In the genomic region with DNA sequence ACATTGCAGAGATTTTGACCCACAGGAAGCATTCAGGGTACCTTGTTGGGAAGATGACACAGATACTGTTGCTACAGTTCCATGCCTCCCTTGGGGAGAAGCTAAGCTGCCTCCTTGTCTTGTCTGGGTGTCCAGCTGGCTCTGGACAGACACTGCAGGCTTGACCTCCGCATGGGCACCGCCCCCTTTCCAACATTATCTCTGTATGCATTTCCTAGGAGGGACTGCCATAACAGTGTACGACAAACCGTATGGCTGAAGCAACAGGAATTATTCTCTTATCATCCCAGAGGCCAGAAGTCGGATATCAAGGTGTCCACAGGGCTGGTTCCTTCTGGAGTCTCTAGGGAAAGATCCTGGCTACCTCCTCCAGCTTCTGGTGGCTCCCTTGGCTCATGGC, we compare ENCODE assay signal across 25 cellular contexts.
"Had no signal": no experiment of that assay in that cellular context is flagged by ENCODE, and none has a peak within 500 bp of the region (broad histone marks: within the 10 kb centered on the region; RNA-seq: fewer than 3 reads in every experiment).

No MANE protein-coding gene starts in this region.

- H3K27me3 ChIP-seq: esophagus squamous epithelium had no signal

- H3K27ac ChIP-seq: epithelial cell of prostate, esophagus squamous epithelium had no signal

- H3K4me1 ChIP-seq: esophagus squamous epithelium had no signal

- H3K9me3 ChIP-seq: esophagus squamous epithelium had no signal

- H3K36me3 Mint-ChIP-seq: activated naive CD8-positive, alpha-beta T cell had no signal

- H3K4me1 Mint-ChIP-seq: activated T-helper 17 cell treated with anti-CD3 and anti-CD28 coated beads, Interleukin-2, amount 50 U/mL, for 72 hours had no signal

- DNase-seq: activated CD4-positive, alpha-beta memory T cell treated with anti-CD3 and anti-CD28 coated beads, Interleukin-2, amount 10 ng/mL, durations not matched to agents 7 days and 5 days; activated CD4-positive, alpha-beta T cell treated with anti-CD3 and anti-CD28 coated beads for 1 hour; activated CD4-positive, alpha-beta T cell treated with anti-CD3 and anti-CD28 coated beads for 4 hours; activated CD4-positive, alpha-beta T cell treated with anti-CD3 and anti-CD28 coated beads, Interleukin-2, amount 10 ng/mL, durations not matched to agents 7 days and 5 days; activated CD4-positive, alpha-beta T cell treated with anti-CD3 and anti-CD28 coated beads, Interleukin-2, amount 50 U/mL, for 4 hours; activated CD8-positive, alpha-beta memory T cell treated with anti-CD3 and anti-CD28 coated beads, Interleukin-2, amount 10 ng/mL, durations not matched to agents 7 days and 5 days; activated CD8-positive, alpha-beta memory T cell treated with anti-CD3 and anti-CD28 coated beads, Interleukin-2, amount 50 U/mL, for 4 hours; activated effector memory CD4-positive, alpha-beta T cell treated with Interleukin-2 at 50 U/mL for 16 hours; activated gamma-delta T cell treated with Interleukin-2 at 50 U/mL for 16 hours; activated naive CD4-positive, alpha-beta T cell treated with anti-CD3 and anti-CD28 coated beads, Interleukin-2, amount 50 U/mL, for 16 hours; activated naive CD4-positive, alpha-beta T cell treated with Interleukin-2 at 50 U/mL for 16 hours; activated T-cell treated with anti-CD3 and anti-CD28 coated beads, Interleukin-2, amount 50 U/mL, for 1 hour; amniotic stem cell; anterior cingulate cortex; caudate nucleus; cortex of kidney; dermis blood vessel endothelial cell; effector CD8-positive, alpha-beta T cell; esophagus squamous epithelium; head of caudate nucleus; T-helper 1 cell; T-helper 2 cell had no signal

- H3K27ac Mint-ChIP-seq: activated CD4-positive, alpha-beta memory T cell treated with anti-CD3 and anti-CD28 coated beads, Interleukin-2, amount 10 ng/mL, durations not matched to agents 7 days and 5 days; activated CD4-positive, alpha-beta T cell treated with anti-CD3 and anti-CD28 coated beads, Interleukin-2, amount 10 ng/mL, durations not matched to agents 7 days and 5 days; activated CD8-positive, alpha-beta memory T cell treated with anti-CD3 and anti-CD28 coated beads, Interleukin-2, amount 10 ng/mL, durations not matched to agents 7 days and 5 days; activated naive CD8-positive, alpha-beta T cell; activated T-helper 17 cell treated with anti-CD3 and anti-CD28 coated beads, Interleukin-2, amount 50 U/mL, for 72 hours had no signal

- H3K9me3 Mint-ChIP-seq: activated CD4-positive, alpha-beta memory T cell treated with anti-CD3 and anti-CD28 coated beads, Interleukin-2, amount 10 ng/mL, durations not matched to agents 7 days and 5 days; activated CD4-positive, alpha-beta T cell treated with anti-CD3 and anti-CD28 coated beads, Interleukin-2, amount 10 ng/mL, durations not matched to agents 7 days and 5 days; activated T-helper 17 cell treated with anti-CD3 and anti-CD28 coated beads, Interleukin-2, amount 50 U/mL, for 72 hours had no signal

- H3K27me3 Mint-ChIP-seq: activated CD4-positive, alpha-beta memory T cell treated with anti-CD3 and anti-CD28 coated beads, Interleukin-2, amount 10 ng/mL, durations not matched to agents 7 days and 5 days; activated CD4-positive, alpha-beta T cell treated with anti-CD3 and anti-CD28 coated beads, Interleukin-2, amount 10 ng/mL, durations not matched to agents 7 days and 5 days; activated CD8-positive, alpha-beta memory T cell treated with anti-CD3 and anti-CD28 coated beads, Interleukin-2, amount 10 ng/mL, durations not matched to agents 7 days and 5 days; activated naive CD8-positive, alpha-beta T cell; activated T-helper 17 cell treated with anti-CD3 and anti-CD28 coated beads, Interleukin-2, amount 50 U/mL, for 72 hours had no signal

- H3K4me3 Mint-ChIP-seq: activated CD4-positive, alpha-beta memory T cell treated with anti-CD3 and anti-CD28 coated beads, Interleukin-2, amount 10 ng/mL, durations not matched to agents 7 days and 5 days; activated CD4-positive, alpha-beta T cell treated with anti-CD3 and anti-CD28 coated beads, Interleukin-2, amount 10 ng/mL, durations not matched to agents 7 days and 5 days; activated CD8-positive, alpha-beta memory T cell treated with anti-CD3 and anti-CD28 coated beads, Interleukin-2, amount 10 ng/mL, durations not matched to agents 7 days and 5 days; activated naive CD8-positive, alpha-beta T cell; activated T-helper 17 cell treated with anti-CD3 and anti-CD28 coated beads, Interleukin-2, amount 50 U/mL, for 72 hours had no signal

- H3K4me3 ChIP-seq: esophagus squamous epithelium had no signal

- ATAC-seq: activated CD8-positive, alpha-beta memory T cell treated with anti-CD3 and anti-CD28 coated beads, Interleukin-2, amount 10 ng/mL, durations not matched to agents 7 days and 5 days; activated T-helper 17 cell treated with anti-CD3 and anti-CD28 coated beads, Interleukin-2, amount 50 U/mL, for 72 hours had no signal
